ENCODE assay signal across 24 cellular contexts in genomic region chr11:70430671-70431574, GRCh38. TPM values are rescaled to one million over a fixed set of nuclear protein-coding genes. Genes with fewer than 3 reads are reported as not detected.
DNase-seq lines count a peak whose midpoint lies in the region; ATAC-seq and TF ChIP-seq lines count a peak whose summit lies in the region.
"Had no signal": no experiment of that assay in that cellular context is flagged by ENCODE, and none has a peak within 500 bp of the region (broad histone marks: within the 10 kb centered on the region; RNA-seq: fewer than 3 reads in every experiment).

No MANE protein-coding gene starts in this region.

- no peak overlapping the region for H3K14ac ChIP-seq in trophoblast cell (ENCODE audit: low read length)

- H3K4me3 ChIP-seq in BLaER1 treated with 17β-estradiol and CSF1 and Interleukin-3, amounts not matched to agents 10 nM and 100 nM: no peak overlapping the region
- H3K4me3 ChIP-seq in endodermal cell (ENCODE audit: low read length) (no peak overlapping the region), trophoblast cell (ENCODE audit: low read depth, low read length) (peak overlapping the region; percentile 54), Caco-2 (ENCODE audit: low read depth, low read length) (no peak overlapping the region)
- H3K4me3 ChIP-seq in CD8-positive, alpha-beta T cell (ENCODE audit: low read depth, low read length): no peak overlapping the region
- H3K4me3 ChIP-seq: MG63, PC-9, SJCRH30 had no signal

- intact Hi-C loops in Caco-2 (cut with micrococcal nuclease; ENCODE audit: unreplicated experiment): no loop called here
- intact Hi-C loops in CD8-positive, alpha-beta T cell (cut with DNase I, micrococcal nuclease): no loop called here

- ATAC-seq in WTC11: no peak
- ATAC-seq in CD8-positive, alpha-beta T cell: no peak
- ATAC-seq: HCT116, Right ventricle myocardium inferior, SK-N-SH treated with all-trans-retinoic acid at 6 μM for 48 hours had no signal

- no peaks in the 10 kb centered on the region for H3K9me3 ChIP-seq in BLaER1 treated with 17β-estradiol and CSF1 and Interleukin-3, amounts not matched to agents 10 nM and 100 nM (replicated peaks in 1 of 11)
- H3K9me3 ChIP-seq in endodermal cell (ENCODE audit: control insufficient read depth, low read length) (no peaks in the 10 kb centered on the region), trophoblast cell (ENCODE audit: insufficient read depth, low read depth, low read length) (no peaks in the 10 kb centered on the region), Caco-2 (no peaks in the 10 kb centered on the region)
- H3K9me3 ChIP-seq in CD8-positive, alpha-beta T cell (ENCODE audit: low read length): no peaks in the 10 kb centered on the region
- H3K9me3 ChIP-seq: MG63, SJCRH30 had no signal

- no peak overlapping the region for H2AK5ac ChIP-seq in trophoblast cell (ENCODE audit: low read length)

- H4K20me1 ChIP-seq in BLaER1 treated with 17β-estradiol and CSF1 and Interleukin-3, amounts not matched to agents 10 nM and 100 nM: peaks cover 0 to 81% (median 4%) of the 10 kb centered on the region in 11 experiments; a peak in 12 of 22 replicates

- no peak overlapping the region for H3K9ac ChIP-seq in BLaER1 treated with 17β-estradiol and CSF1 and Interleukin-3, amounts not matched to agents 10 nM and 100 nM
- H3K9ac ChIP-seq in endodermal cell (ENCODE audit: extremely low read depth, low read length, poor library complexity, severe bottlenecking): no peak overlapping the region
- H3K9ac ChIP-seq in trophoblast cell (ENCODE audit: low read length): no peak overlapping the region

- H3K9me3 Mint-ChIP-seq in WTC11 (no peaks in the 10 kb centered on the region), endodermal cell (no peaks in the 10 kb centered on the region), Caco-2 (ENCODE audit: unreplicated experiment) (no peaks in the 10 kb centered on the region)
- H3K9me3 Mint-ChIP-seq in activated naive CD8-positive, alpha-beta T cell treated with anti-CD3 and anti-CD28 coated beads for 36 hours: no peaks in the 10 kb centered on the region
- no peaks in the 10 kb centered on the region for H3K9me3 Mint-ChIP-seq in CD8-positive, alpha-beta T cell
- H3K9me3 Mint-ChIP-seq: CD4-positive, alpha-beta memory T cell had no signal

- H3K79me2 ChIP-seq in trophoblast cell (ENCODE audit: control insufficient read depth, insufficient read depth, low read length, poor library complexity): no peaks in the 10 kb centered on the region

- no peak overlapping the region for H3K4ac ChIP-seq in trophoblast cell (ENCODE audit: low read depth, low read length)

- H3K18ac ChIP-seq in trophoblast cell (ENCODE audit: low read length): no peak overlapping the region

- H3K36me3 Mint-ChIP-seq in WTC11 (peaks cover 68% of the 10 kb centered on the region), endodermal cell (ENCODE audit: low read depth) (peaks cover 74% of the 10 kb centered on the region), Caco-2 (ENCODE audit: insufficient read depth, unreplicated experiment) (peaks cover 93% of the 10 kb centered on the region)
- H3K36me3 Mint-ChIP-seq in activated naive CD8-positive, alpha-beta T cell treated with anti-CD3 and anti-CD28 coated beads for 36 hours: peaks cover 3% of the 10 kb centered on the region
- H3K36me3 Mint-ChIP-seq in CD8-positive, alpha-beta T cell: no peaks in the 10 kb centered on the region
- H3K36me3 Mint-ChIP-seq: CD4-positive, alpha-beta memory T cell had no signal

- no peak overlapping the region for H3K23ac ChIP-seq in trophoblast cell (ENCODE audit: low read length)

- H2AFZ ChIP-seq in trophoblast cell (ENCODE audit: insufficient read depth, low read length, poor library complexity): no peak overlapping the region
- H2AFZ ChIP-seq: PC-9 had no signal

- no peaks in the 10 kb centered on the region for H3K36me3 ChIP-seq in BLaER1 treated with 17β-estradiol and CSF1 and Interleukin-3, amounts not matched to agents 10 nM and 100 nM
- H3K36me3 ChIP-seq in endodermal cell (ENCODE audit: control insufficient read depth, insufficient read depth, low read length): peaks cover 82% of the 10 kb centered on the region
- peaks cover 81% of the 10 kb centered on the region in 2 experiments for H3K36me3 ChIP-seq in trophoblast cell (ENCODE audit: control insufficient read depth in 1 of 2, insufficient read depth in 2 of 2, low read length in 2 of 2)
- H3K36me3 ChIP-seq in Caco-2 (ENCODE audit: control insufficient read depth, insufficient read depth, low read length): peaks cover 16% of the 10 kb centered on the region
- no peaks in the 10 kb centered on the region for H3K36me3 ChIP-seq in CD8-positive, alpha-beta T cell (ENCODE audit: insufficient read depth, low read length)

- WGBS in endodermal cell (ENCODE audit: insufficient coverage in 1 of 2, insufficient read length in 1 of 2), 2 experiments: 94 to 96% methylated on average over 22 to 25 of the region's 25 CpGs
- WGBS in trophoblast cell (ENCODE audit: extremely low coverage, insufficient coverage, insufficient read length): no CpG with 5 or more reads among the region's 25 CpGs

- POLR2A ChIA-PET in WTC11 (lab: Charles Lee) (no interaction called here), Caco-2 (lab: Charles Lee) (no interaction called here)
- POLR2A ChIA-PET in CD8-positive, alpha-beta T cell (lab: Charles Lee): no interaction called here

- no peak overlapping the region for H4K91ac ChIP-seq in trophoblast cell (ENCODE audit: low read depth, low read length)

- no peak overlapping the region for H4K8ac ChIP-seq in trophoblast cell (ENCODE audit: low read depth, low read length)

- peaks cover 43 to 74% (median 68%) of the 10 kb centered on the region in 10 experiments for H3K4me1 ChIP-seq in BLaER1 treated with 17β-estradiol and CSF1 and Interleukin-3, amounts not matched to agents 10 nM and 100 nM
- H3K4me1 ChIP-seq in endodermal cell (ENCODE audit: control insufficient read depth, insufficient read depth, low read length) (no peaks in the 10 kb centered on the region), trophoblast cell (ENCODE audit: control insufficient read depth in 1 of 2, insufficient read depth in 2 of 2, low read length in 2 of 2) (no peaks in the 10 kb centered on the region), Caco-2 (no peaks in the 10 kb centered on the region)
- H3K4me1 ChIP-seq in CD8-positive, alpha-beta T cell (ENCODE audit: insufficient read depth, low read length): no peaks in the 10 kb centered on the region

- H3K79me1 ChIP-seq in trophoblast cell (ENCODE audit: low read length): no peaks in the 10 kb centered on the region

- DNase-seq in WTC11 (ENCODE audit: low spot score) (no peak), endodermal cell (no peak), trophoblast cell (no peak), Caco-2 (no peak)
- no peak for DNase-seq in activated naive CD8-positive, alpha-beta T cell treated with anti-CD3 and anti-CD28 coated beads for 36 hours
- no peak for DNase-seq in CD8-positive, alpha-beta T cell
- DNase-seq: C1 segment of cervical spinal cord; CD4-positive, alpha-beta memory T cell; DMS 273 treated with DMSO at 0.1 percent for 48 hours; DMS79; EL; GF-D8; KG1; MG63; NCI-H1105 treated with DMSO at 0.1 percent for 48 hours; NCI-H146; NCI-H2029; NCI-H526 treated with DMSO at 0.1 percent for 48 hours; PC-9; SJCRH30 had no signal

- CTCF ChIA-PET in WTC11 (lab: Charles Lee) (no interaction called here), Caco-2 (lab: Charles Lee) (no interaction called here)
- CTCF ChIA-PET in CD8-positive, alpha-beta T cell (lab: Charles Lee): no interaction called here

- no peaks in the 10 kb centered on the region; the same call in 1 of the 2 replicates for H3K27me3 Mint-ChIP-seq in WTC11 (ENCODE audit: low read depth)
- H3K27me3 Mint-ChIP-seq in endodermal cell (ENCODE audit: insufficient read depth): no peaks in the 10 kb centered on the region
- H3K27me3 Mint-ChIP-seq in activated naive CD8-positive, alpha-beta T cell treated with anti-CD3 and anti-CD28 coated beads for 36 hours: peaks cover 4% of the 10 kb centered on the region
- H3K27me3 Mint-ChIP-seq in Caco-2 (ENCODE audit: insufficient read depth, unreplicated experiment): no peaks in the 10 kb centered on the region
- no peaks in the 10 kb centered on the region for H3K27me3 Mint-ChIP-seq in CD8-positive, alpha-beta T cell (ENCODE audit: low read depth)

- no peak overlapping the region for H2BK12ac ChIP-seq in trophoblast cell (ENCODE audit: low read length)

- BruUV-seq in Caco-2 (replicated peaks; lab: Mats Ljungman, UMichigan): no TSS peak

- no peak overlapping the region for H4K12ac ChIP-seq in trophoblast cell (ENCODE audit: low read depth, low read length)

- no peak for TF ChIP-seq CTCF in WTC11 (IDR thresholded peaks at IDR 0.05)
- TF ChIP-seq CTCF in endodermal cell (conservative IDR thresholded peaks at IDR 0.05): no peak
- TF ChIP-seq CTCF in Caco-2 (IDR thresholded peaks at IDR 0.05; ENCODE audit: insufficient read depth in 1 of 2, low read depth in 1 of 2, low read length in 1 of 2, severe bottlenecking in 1 of 2, unreplicated experiment in 1 of 2): no peak
- TF ChIP-seq CTCF in CD8-positive, alpha-beta T cell (IDR thresholded peaks at IDR 0.05): no peak

- H3K27ac Mint-ChIP-seq in WTC11 (peak overlapping the region; percentile 77; the same call in 1 of the 2 replicates), endodermal cell (peak overlapping the region; percentile 49), Caco-2 (ENCODE audit: unreplicated experiment) (no peak overlapping the region)
- no peak overlapping the region for H3K27ac Mint-ChIP-seq in activated naive CD8-positive, alpha-beta T cell treated with anti-CD3 and anti-CD28 coated beads for 36 hours
- H3K27ac Mint-ChIP-seq in CD8-positive, alpha-beta T cell: no peak overlapping the region

- H3K4me1 Mint-ChIP-seq in WTC11: peaks cover 8% of the 10 kb centered on the region
- H3K4me1 Mint-ChIP-seq in endodermal cell: no peaks in the 10 kb centered on the region
- no peaks in the 10 kb centered on the region for H3K4me1 Mint-ChIP-seq in activated naive CD8-positive, alpha-beta T cell treated with anti-CD3 and anti-CD28 coated beads for 36 hours
- H3K4me1 Mint-ChIP-seq in Caco-2 (ENCODE audit: low read depth, unreplicated experiment): no peaks in the 10 kb centered on the region
- no peaks in the 10 kb centered on the region for H3K4me1 Mint-ChIP-seq in CD8-positive, alpha-beta T cell (ENCODE audit: low read depth)
- H3K4me1 Mint-ChIP-seq: CD4-positive, alpha-beta memory T cell had no signal

- H2BK120ac ChIP-seq in trophoblast cell (ENCODE audit: insufficient read depth, low read length, poor library complexity): no peak overlapping the region

- H3K27me3 ChIP-seq in BLaER1 treated with 17β-estradiol and CSF1 and Interleukin-3, amounts not matched to agents 10 nM and 100 nM: peaks cover 13 to 100% (median 32%) of the 10 kb centered on the region in 11 experiments; a peak in 18 of 22 replicates
- no peaks in the 10 kb centered on the region for H3K27me3 ChIP-seq in endodermal cell (ENCODE audit: control insufficient read depth, insufficient read depth, low read length, poor library complexity, severe bottlenecking)
- H3K27me3 ChIP-seq in trophoblast cell (ENCODE audit: insufficient read depth, low read length): no peaks in the 10 kb centered on the region
- no peaks in the 10 kb centered on the region for H3K27me3 ChIP-seq in Caco-2 (replicated peaks; ENCODE audit: control insufficient read depth, insufficient read depth, low read length)
- H3K27me3 ChIP-seq in CD8-positive, alpha-beta T cell (ENCODE audit: insufficient read depth, low read length): no peaks in the 10 kb centered on the region
- H3K27me3 ChIP-seq: MG63, SJCRH30 had no signal

- H2BK5ac ChIP-seq in trophoblast cell (ENCODE audit: low read depth, low read length, poor library complexity): no peak overlapping the region

- no peak overlapping the region for H3K27ac ChIP-seq in BLaER1 treated with 17β-estradiol and CSF1 and Interleukin-3, amounts not matched to agents 10 nM and 100 nM
- H3K27ac ChIP-seq in endodermal cell (ENCODE audit: low read depth, low read length) (no peak overlapping the region), trophoblast cell (ENCODE audit: low read depth, low read length) (no peak overlapping the region)
- H3K27ac ChIP-seq in CD8-positive, alpha-beta T cell (ENCODE audit: low read depth, low read length): no peak overlapping the region
- H3K27ac ChIP-seq: PC-9, SJCRH30 had no signal

- peak overlapping the region in 9 of 11 experiments; percentile 43 to 87 (median 75); a peak in 17 of 22 replicates for H3K4me2 ChIP-seq in BLaER1 treated with 17β-estradiol and CSF1 and Interleukin-3, amounts not matched to agents 10 nM and 100 nM
- H3K4me2 ChIP-seq in trophoblast cell (ENCODE audit: low read length): no peak overlapping the region
- H3K4me2 ChIP-seq: PC-9 had no signal

- H3K4me3 Mint-ChIP-seq in WTC11: no peak overlapping the region
- no peak overlapping the region for H3K4me3 Mint-ChIP-seq in endodermal cell
- H3K4me3 Mint-ChIP-seq in activated naive CD8-positive, alpha-beta T cell treated with anti-CD3 and anti-CD28 coated beads for 36 hours: no peak overlapping the region
- H3K4me3 Mint-ChIP-seq in Caco-2 (ENCODE audit: unreplicated experiment): no peak overlapping the region
- no peak overlapping the region for H3K4me3 Mint-ChIP-seq in CD8-positive, alpha-beta T cell
- H3K4me3 Mint-ChIP-seq: CD4-positive, alpha-beta memory T cell had no signal

RNA-seq across cellular contexts. Expression of gene CTTN, which starts 32.6 kb away (rescaled TPM):
- 216 to 281 TPM (median 222 TPM) in 3 replicates for total RNA-seq in WTC11 (2021)
- 100 to 1,000 TPM; 282 to 283 TPM for total RNA-seq in endodermal cell
- polyA plus RNA-seq in endodermal cell (2013, experiment 1 of 2): 150 TPM
- polyA plus RNA-seq in endodermal cell (2013, experiment 2 of 2): 132 TPM
- 197 and 199 TPM in 2 replicates for polyA plus RNA-seq in trophoblast cell (2013)
- total RNA-seq in activated naive CD8-positive, alpha-beta T cell treated with anti-CD3 and anti-CD28 coated beads for 36 hours: 10 to 100 TPM; 10.5 to 11.3 TPM
- 502 and 510 TPM in 2 replicates for total RNA-seq in Caco-2 (2022)
- under 1 TPM; 0.27 to 0.36 TPM for total RNA-seq in CD8-positive, alpha-beta T cell

Comparison
In these comparisons a context has a peak if more than half of its experiments do, and no peak if none do; other contexts are left out.
1. H3K27ac Mint-ChIP-seq: peak in WTC11 (single experiment) and endodermal cell (single experiment); none in activated naive CD8-positive, alpha-beta T cell treated with anti-CD3 and anti-CD28 coated beads for 36 hours (single experiment), Caco-2 (single experiment) and CD8-positive, alpha-beta T cell (single experiment).
2. RNA of gene CTTN, which starts 32.6 kb away (total RNA-seq): 502 to 510 TPM in Caco-2, 282 to 283 TPM in endodermal cell and 216 to 281 TPM in WTC11; 10.5 to 11.3 TPM in activated naive CD8-positive, alpha-beta T cell treated with anti-CD3 and anti-CD28 coated beads for 36 hours and 0.27 to 0.36 TPM in CD8-positive, alpha-beta T cell; every median in the first group is over 10 times any median in the second.